8 cellular contexts compared by ENCODE assay signal in genomic region chr19:1384478-1385110, GRCh38. TPM values are rescaled to one million over a fixed set of nuclear protein-coding genes. Genes with fewer than 3 reads are reported as not detected.
A peak's percentile ranks its signal among the peaks of the same experiment; 100 is the strongest.
DNase-seq lines count a peak whose midpoint lies in the region; ATAC-seq lines count a peak whose summit lies in the region.

No MANE protein-coding gene starts in this region.

- ATAC-seq in activated naive CD8-positive, alpha-beta T cell treated with anti-CD3 and anti-CD28 coated beads, Interleukin-2, amount 50 U/mL, for 24 hours, result no peak
- ATAC-seq in left colon (peak; percentile 14), GM19035 (IDR thresholded peaks at IDR 0.05; ENCODE audit: unreplicated experiment) (no peak)

- 29% methylated on average over 17 of the region's 17 CpGs for WGBS in thymus

- no peaks in the 10 kb centered on the region for H3K9me3 Mint-ChIP-seq in activated CD4-positive, alpha-beta T cell treated with anti-CD3 and anti-CD28 coated beads, Interleukin-2, amount 10 ng/mL, durations not matched to agents 7 days and 5 days
- H3K9me3 Mint-ChIP-seq in activated naive CD8-positive, alpha-beta T cell treated with anti-CD3 and anti-CD28 coated beads, Interleukin-2, amount 50 U/mL, for 24 hours, result no peaks in the 10 kb centered on the region

- no peaks in the 10 kb centered on the region for H3K27me3 ChIP-seq in thymus (ENCODE audit: control insufficient read depth, insufficient read depth)

- peak overlapping the region; percentile 87 for H3K4me3 ChIP-seq in thymus (ENCODE audit: low read length)

- intact Hi-C loops in left colon (cut with DNase I, micrococcal nuclease), result no loop called here

- H3K36me3 Mint-ChIP-seq in activated CD4-positive, alpha-beta T cell treated with anti-CD3 and anti-CD28 coated beads, Interleukin-2, amount 10 ng/mL, durations not matched to agents 7 days and 5 days (ENCODE audit: low read depth), result peaks cover 15% of the 10 kb centered on the region
- H3K36me3 Mint-ChIP-seq in activated naive CD8-positive, alpha-beta T cell treated with anti-CD3 and anti-CD28 coated beads, Interleukin-2, amount 50 U/mL, for 24 hours (ENCODE audit: low read depth), result peaks cover 16% of the 10 kb centered on the region

- POLR2A ChIA-PET in activated CD4-positive, alpha-beta T cell treated with anti-CD3 and anti-CD28 coated beads, Interleukin-2, amount 10 ng/mL, durations not matched to agents 7 days and 5 days (lab: Charles Lee), result no interaction called here

- peaks cover 28% of the 10 kb centered on the region for H3K36me3 ChIP-seq in thymus (ENCODE audit: control insufficient read depth, insufficient read depth)

- H3K27ac Mint-ChIP-seq in activated CD4-positive, alpha-beta T cell treated with anti-CD3 and anti-CD28 coated beads, Interleukin-2, amount 10 ng/mL, durations not matched to agents 7 days and 5 days, result peak overlapping the region; percentile 7
- H3K27ac Mint-ChIP-seq in activated naive CD8-positive, alpha-beta T cell treated with anti-CD3 and anti-CD28 coated beads, Interleukin-2, amount 50 U/mL, for 24 hours, result peak overlapping the region; percentile 69

- peak overlapping the region; percentile 20 for H3K27ac ChIP-seq in thymus (ENCODE audit: low read depth)

- no peaks in the 10 kb centered on the region for H3K9me3 ChIP-seq in thymus (ENCODE audit: control insufficient read depth)

- H3K4me1 ChIP-seq in thymus (ENCODE audit: control insufficient read depth, insufficient read depth, low read length), result peaks cover 10% of the 10 kb centered on the region

- peaks cover 20% of the 10 kb centered on the region for H3K4me1 Mint-ChIP-seq in activated CD4-positive, alpha-beta T cell treated with anti-CD3 and anti-CD28 coated beads, Interleukin-2, amount 10 ng/mL, durations not matched to agents 7 days and 5 days
- H3K4me1 Mint-ChIP-seq in activated naive CD8-positive, alpha-beta T cell treated with anti-CD3 and anti-CD28 coated beads, Interleukin-2, amount 50 U/mL, for 24 hours, result peaks cover 21% of the 10 kb centered on the region

- CTCF ChIA-PET in activated CD4-positive, alpha-beta T cell treated with anti-CD3 and anti-CD28 coated beads, Interleukin-2, amount 10 ng/mL, durations not matched to agents 7 days and 5 days (lab: Charles Lee), result no interaction called here

- H3K4me3 Mint-ChIP-seq in activated CD4-positive, alpha-beta T cell treated with anti-CD3 and anti-CD28 coated beads, Interleukin-2, amount 10 ng/mL, durations not matched to agents 7 days and 5 days, result peak overlapping the region; percentile 85
- H3K4me3 Mint-ChIP-seq in activated naive CD8-positive, alpha-beta T cell treated with anti-CD3 and anti-CD28 coated beads, Interleukin-2, amount 50 U/mL, for 24 hours, result peak overlapping the region; percentile 87

- H3K27me3 Mint-ChIP-seq in activated CD4-positive, alpha-beta T cell treated with anti-CD3 and anti-CD28 coated beads, Interleukin-2, amount 10 ng/mL, durations not matched to agents 7 days and 5 days, result peaks cover 4% of the 10 kb centered on the region
- H3K27me3 Mint-ChIP-seq in activated naive CD8-positive, alpha-beta T cell treated with anti-CD3 and anti-CD28 coated beads, Interleukin-2, amount 50 U/mL, for 24 hours, result peaks cover 5% of the 10 kb centered on the region

- DNase-seq in activated CD4-positive, alpha-beta T cell treated with anti-CD3 and anti-CD28 coated beads, Interleukin-2, amount 10 ng/mL, durations not matched to agents 7 days and 5 days, result no peak
- no peak for DNase-seq in activated CD4-positive, alpha-beta T cell treated with anti-CD3 and anti-CD28 coated beads, Interleukin-2, amount 50 U/mL, for 48 hours
- DNase-seq in activated naive CD8-positive, alpha-beta T cell treated with anti-CD3 and anti-CD28 coated beads, Interleukin-2, amount 50 U/mL, for 24 hours, result no peak
- DNase-seq in left colon, result no peak
- DNase-seq in SHP77 (lab: John Stamatoyannopoulos, UW), result no peak
- no peak for DNase-seq in ecto neural progenitor cell (ENCODE audit: low spot score)

RNA-seq across cellular contexts. Expression of gene NDUFS7, which starts 0.9 kb away (rescaled TPM):
- 100 to 1,000 TPM in 1 of 2 experiments, 10 to 100 TPM in 1; 99.3 to 103 TPM for total RNA-seq in activated CD4-positive, alpha-beta T cell treated with anti-CD3 and anti-CD28 coated beads, Interleukin-2, amount 10 ng/mL, durations not matched to agents 7 days and 5 days
- 100 to 1,000 TPM; 141 to 178 TPM for total RNA-seq in left colon
- polyA plus RNA-seq in thymus, result 61.8 TPM

RNA-seq across cellular contexts. Expression of gene GAMT, which starts 16.7 kb away (rescaled TPM):
- 10 to 100 TPM; 23.0 to 25.9 TPM for total RNA-seq in activated CD4-positive, alpha-beta T cell treated with anti-CD3 and anti-CD28 coated beads, Interleukin-2, amount 10 ng/mL, durations not matched to agents 7 days and 5 days
- 1 to 10 TPM; 2.3 to 2.5 TPM for total RNA-seq in left colon
- 19.1 TPM for polyA plus RNA-seq in thymus

RNA-seq across cellular contexts. Expression of gene DAZAP1, which starts 22.8 kb away (rescaled TPM):
- total RNA-seq in activated CD4-positive, alpha-beta T cell treated with anti-CD3 and anti-CD28 coated beads, Interleukin-2, amount 10 ng/mL, durations not matched to agents 7 days and 5 days, result 100 to 1,000 TPM; 235 to 241 TPM
- total RNA-seq in left colon, result 100 to 1,000 TPM in 1 of 2 donors, 10 to 100 TPM in 1; 82.1 to 106 TPM
- polyA plus RNA-seq in thymus, result 112 TPM

RNA-seq across cellular contexts. Expression of gene RPS15, which starts 53.6 kb away (rescaled TPM):
- total RNA-seq in activated CD4-positive, alpha-beta T cell treated with anti-CD3 and anti-CD28 coated beads, Interleukin-2, amount 10 ng/mL, durations not matched to agents 7 days and 5 days, result 1,000 to 10,000 TPM; 1,158 to 1,387 TPM
- total RNA-seq in left colon, result 100 to 1,000 TPM; 908 to 922 TPM
- 3,095 TPM for polyA plus RNA-seq in thymus

Comparison
In these comparisons a context has a peak if more than half of its experiments do, and no peak if none do; other contexts are left out.
1. RNA of gene GAMT, which starts 16.7 kb away (total RNA-seq): 23.0 to 25.9 TPM in activated CD4-positive, alpha-beta T cell treated with anti-CD3 and anti-CD28 coated beads, Interleukin-2, amount 10 ng/mL, durations not matched to agents 7 days and 5 days; 2.3 to 2.5 TPM in left colon; every median in the first group is over 4 times any median in the second.